13 cellular contexts compared by ENCODE assay signal in the genomic region with DNA sequence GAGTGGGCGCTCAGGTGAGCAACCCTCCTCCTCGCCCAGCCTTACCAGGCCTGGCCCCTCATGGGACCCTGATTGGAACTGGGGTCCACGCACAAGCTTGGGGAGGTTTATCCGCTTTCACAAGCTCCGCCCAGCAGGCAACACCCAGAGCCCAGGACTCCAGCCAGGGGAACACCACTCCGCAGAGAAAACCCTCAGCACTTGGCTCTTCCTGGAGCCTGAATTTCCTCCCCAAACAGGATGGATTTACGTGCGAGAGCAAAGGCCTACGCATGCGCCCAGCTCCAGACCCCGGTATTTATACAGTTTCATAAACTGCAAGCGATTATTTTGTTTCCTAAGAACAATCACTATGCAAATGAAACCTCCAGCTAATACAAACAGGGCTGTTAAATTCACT. TPM values are rescaled to one million over a fixed set of nuclear protein-coding genes. Genes with fewer than 3 reads are reported as not detected.
DNase-seq lines count a peak whose midpoint lies in the region; ATAC-seq, FAIRE-seq and TF ChIP-seq lines count a peak whose summit lies in the region.
"Had no signal": no experiment of that assay in that cellular context is flagged by ENCODE, and none has a peak within 500 bp of the region (broad histone marks: within the 10 kb centered on the region; RNA-seq: fewer than 3 reads in every experiment).

No MANE protein-coding gene starts in this region.

- H3K27ac ChIP-seq in astrocyte (ENCODE audit: low read depth, low read length) (no peak overlapping the region), thoracic aorta (peak overlapping the region; percentile 72 to 78)

- H3K9me3 Mint-ChIP-seq in astrocyte (ENCODE audit: unreplicated experiment) = no peaks in the 10 kb centered on the region
- H3K9me3 Mint-ChIP-seq in glutamatergic neuron (ENCODE audit: unreplicated experiment) = peaks cover 38% of the 10 kb centered on the region
- H3K9me3 Mint-ChIP-seq in T-cell = no peaks in the 10 kb centered on the region
- no peaks in the 10 kb centered on the region for H3K9me3 Mint-ChIP-seq in activated CD4-positive, alpha-beta memory T cell treated with anti-CD3 and anti-CD28 coated beads, Interleukin-2, amount 10 ng/mL, durations not matched to agents 7 days and 5 days
- H3K9me3 Mint-ChIP-seq: CD8-positive, alpha-beta T cell had no signal

- FAIRE-seq in astrocyte (lab: Jason Lieb, UNC) = no peak

- CTCF ChIA-PET in T-cell (lab: Charles Lee) = interaction anchor here in 1 of 2 donors (0.6 kb wide), 1 partner anchor 63 kb away, joined by 6 read pairs; no protein-coding TSS in a partner anchor
- CTCF ChIA-PET in activated CD4-positive, alpha-beta memory T cell treated with anti-CD3 and anti-CD28 coated beads, Interleukin-2, amount 10 ng/mL, durations not matched to agents 7 days and 5 days (lab: Charles Lee) = no interaction called here

- H3K4me3 Mint-ChIP-seq in astrocyte (ENCODE audit: unreplicated experiment) = no peak overlapping the region
- H3K4me3 Mint-ChIP-seq in glutamatergic neuron (ENCODE audit: unreplicated experiment) = peak overlapping the region; percentile 84
- H3K4me3 Mint-ChIP-seq in T-cell = no peak overlapping the region
- no peak overlapping the region for H3K4me3 Mint-ChIP-seq in activated CD4-positive, alpha-beta memory T cell treated with anti-CD3 and anti-CD28 coated beads, Interleukin-2, amount 10 ng/mL, durations not matched to agents 7 days and 5 days
- H3K4me3 Mint-ChIP-seq: CD8-positive, alpha-beta T cell had no signal

- no peaks in the 10 kb centered on the region for H3K36me3 ChIP-seq in astrocyte (ENCODE audit: insufficient read depth, low read length)
- H3K36me3 ChIP-seq in thoracic aorta = no peaks in the 10 kb centered on the region

- no peaks in the 10 kb centered on the region for H3K27me3 ChIP-seq in astrocyte (ENCODE audit: insufficient read depth, low read length)
- no peaks in the 10 kb centered on the region for H3K27me3 ChIP-seq in thoracic aorta (replicated peaks; ENCODE audit: insufficient read depth)

- no peak for ATAC-seq in thoracic aorta (ENCODE audit: insufficient number of reproducible peaks, low FRiP score, low read depth)
- no peak for ATAC-seq in T-cell (replicated peaks in 1 of 4)
- ATAC-seq in GM21529 (IDR thresholded peaks at IDR 0.05; ENCODE audit: unreplicated experiment) = no peak
- ATAC-seq: CD8-positive, alpha-beta T cell; SK-N-SH treated with all-trans-retinoic acid at 6 μM for 48 hours had no signal

- H3K4me1 Mint-ChIP-seq in astrocyte (ENCODE audit: low read depth, unreplicated experiment) = peaks cover 17% of the 10 kb centered on the region
- H3K4me1 Mint-ChIP-seq in glutamatergic neuron (ENCODE audit: low read depth, unreplicated experiment) = peaks cover 70% of the 10 kb centered on the region
- no peaks in the 10 kb centered on the region for H3K4me1 Mint-ChIP-seq in T-cell
- no peaks in the 10 kb centered on the region for H3K4me1 Mint-ChIP-seq in activated CD4-positive, alpha-beta memory T cell treated with anti-CD3 and anti-CD28 coated beads, Interleukin-2, amount 10 ng/mL, durations not matched to agents 7 days and 5 days

- no peak overlapping the region for H3K9ac ChIP-seq in astrocyte (ENCODE audit: low read length)

- H3K9me3 ChIP-seq in astrocyte (ENCODE audit: insufficient read depth, low read depth, low read length) (no peaks in the 10 kb centered on the region), thoracic aorta (no peaks in the 10 kb centered on the region)

- H3K4me2 ChIP-seq in astrocyte (ENCODE audit: low read length) = peak overlapping the region; percentile 7

- H4K20me1 ChIP-seq in astrocyte (ENCODE audit: insufficient read depth, low read length) = peaks cover 10% of the 10 kb centered on the region

- no peak for DNase-seq in astrocyte (ENCODE audit: low read depth)
- no peak for DNase-seq in glutamatergic neuron
- DNase-seq in mucosa of gallbladder (ENCODE audit: low spot score) = peak; percentile 54
- no peak for DNase-seq in thoracic aorta (ENCODE audit: low spot score)
- DNase-seq in T-cell = no peak
- DNase-seq in middle frontal gyrus (ENCODE audit: extremely low spot score, low spot score) = no peak
- DNase-seq in activated CD4-positive, alpha-beta memory T cell treated with anti-CD3 and anti-CD28 coated beads, Interleukin-2, amount 10 ng/mL, durations not matched to agents 7 days and 5 days = no peak
- DNase-seq: activated CD4-positive, alpha-beta T cell treated with anti-CD3 and anti-CD28 coated beads, Interleukin-2, amount 50 U/mL, for 1 hour; activated naive CD4-positive, alpha-beta T cell treated with anti-CD3 and anti-CD28 coated beads, Interleukin-2, amount 50 U/mL, for 16 hours; CD8-positive, alpha-beta T cell; NCI-H510A treated with DMSO at 0.1 percent for 48 hours had no signal

- no peak overlapping the region for H3K27ac Mint-ChIP-seq in astrocyte (ENCODE audit: unreplicated experiment)
- peak overlapping the region; percentile 84 for H3K27ac Mint-ChIP-seq in glutamatergic neuron (ENCODE audit: unreplicated experiment)
- no peak overlapping the region for H3K27ac Mint-ChIP-seq in T-cell
- H3K27ac Mint-ChIP-seq in activated CD4-positive, alpha-beta memory T cell treated with anti-CD3 and anti-CD28 coated beads, Interleukin-2, amount 10 ng/mL, durations not matched to agents 7 days and 5 days = no peak overlapping the region
- H3K27ac Mint-ChIP-seq: CD8-positive, alpha-beta T cell had no signal

- H3K4me3 ChIP-seq in astrocyte (ENCODE audit: insufficient read depth, low read depth, low read length) (no peak overlapping the region), thoracic aorta (peak overlapping the region; percentile 4)

- H3K4me1 ChIP-seq in astrocyte (ENCODE audit: insufficient read depth, low read length) (peaks cover 11% of the 10 kb centered on the region), thoracic aorta (ENCODE audit: control insufficient read depth in 1 of 2, low read depth in 2 of 2) (peaks cover 61 to 89% of the 10 kb centered on the region in 2 donors)

- H3K27me3 Mint-ChIP-seq in astrocyte (ENCODE audit: low read depth, unreplicated experiment) (peaks cover 4% of the 10 kb centered on the region), glutamatergic neuron (ENCODE audit: unreplicated experiment) (peaks cover 12% of the 10 kb centered on the region), T-cell (peaks cover 21 to 34% of the 10 kb centered on the region in 2 donors)
- H3K27me3 Mint-ChIP-seq in activated CD4-positive, alpha-beta memory T cell treated with anti-CD3 and anti-CD28 coated beads, Interleukin-2, amount 10 ng/mL, durations not matched to agents 7 days and 5 days = peaks cover 14% of the 10 kb centered on the region

- H2AFZ ChIP-seq in astrocyte (ENCODE audit: low read depth, low read length) = peak overlapping the region; percentile 15

- H3K36me3 Mint-ChIP-seq in astrocyte (ENCODE audit: low read depth, unreplicated experiment) (peaks cover 5% of the 10 kb centered on the region), glutamatergic neuron (ENCODE audit: unreplicated experiment) (peaks cover 6% of the 10 kb centered on the region), T-cell (no peaks in the 10 kb centered on the region)
- no peaks in the 10 kb centered on the region for H3K36me3 Mint-ChIP-seq in activated CD4-positive, alpha-beta memory T cell treated with anti-CD3 and anti-CD28 coated beads, Interleukin-2, amount 10 ng/mL, durations not matched to agents 7 days and 5 days (ENCODE audit: low read depth)
- H3K36me3 Mint-ChIP-seq: CD8-positive, alpha-beta T cell had no signal

- TF ChIP-seq CTCF in astrocyte (IDR thresholded peaks at IDR 0.05; ENCODE audit: insufficient read depth, low read depth, low read length) = no peak
- no peak for TF ChIP-seq CTCF in glutamatergic neuron (IDR thresholded peaks at IDR 0.05; ENCODE audit: partially characterized antibody, unreplicated experiment)
- TF ChIP-seq CTCF in thoracic aorta (IDR thresholded peaks at IDR 0.05) = no peak

- POLR2A ChIA-PET in T-cell (lab: Charles Lee) = no interaction called here
- POLR2A ChIA-PET in activated CD4-positive, alpha-beta memory T cell treated with anti-CD3 and anti-CD28 coated beads, Interleukin-2, amount 10 ng/mL, durations not matched to agents 7 days and 5 days (lab: Charles Lee) = no interaction called here

- H3K79me2 ChIP-seq in astrocyte (ENCODE audit: insufficient read depth, low read length) = no peaks in the 10 kb centered on the region

RNA-seq across cellular contexts. Expression of gene ZNF423, which starts 22.9 kb away (rescaled TPM):
- 10.6 and 12.4 TPM in 2 replicates for total RNA-seq in astrocyte
- 149 TPM for total RNA-seq in glutamatergic neuron (ENCODE audit: unreplicated experiment)
- total RNA-seq in mucosa of gallbladder = 11.0 TPM
- 10 to 100 TPM; 16.2 to 22.9 TPM for total RNA-seq in thoracic aorta
- total RNA-seq in T-cell = under 1 TPM in 2 of 5 donors, not detected in 3; 0.07 to 0.12 TPM
- not detected for total RNA-seq in activated CD4-positive, alpha-beta memory T cell treated with anti-CD3 and anti-CD28 coated beads, Interleukin-2, amount 10 ng/mL, durations not matched to agents 7 days and 5 days
- total RNA-seq: CD8-positive, alpha-beta T cell had no signal

Comparison
In these comparisons a context has a peak if more than half of its experiments do, and no peak if none do; other contexts are left out.
1. RNA of gene ZNF423, which starts 22.9 kb away (total RNA-seq): 149 TPM in glutamatergic neuron (single experiment), 16.2 to 22.9 TPM in thoracic aorta, 11.0 TPM in mucosa of gallbladder (single experiment) and 10.6 to 12.4 TPM in astrocyte; 0.07 to 0.12 TPM in T-cell and not detected in activated CD4-positive, alpha-beta memory T cell treated with anti-CD3 and anti-CD28 coated beads, Interleukin-2, amount 10 ng/mL, durations not matched to agents 7 days and 5 days; every median in the first group is over 10 times any median in the second.